30 cellular contexts compared by ENCODE assay signal in genomic region chr11:83608571-83608970, GRCh38.
"Had no signal": no experiment of that assay in that cellular context is flagged by ENCODE, and none has a peak within 500 bp of the region (broad histone marks: within the 10 kb centered on the region; RNA-seq: fewer than 3 reads in every experiment).

No MANE protein-coding gene starts in this region.

- H3K9me3 ChIP-seq: adrenal gland, breast epithelium had no signal

- H3K27me3 ChIP-seq: adrenal gland, body of pancreas, brain microvascular endothelial cell, breast epithelium had no signal

- DNase-seq: activated B cell treated with CpG ODN at 0.5 μM for 24 hours; activated CD4-positive, alpha-beta memory T cell treated with anti-CD3 and anti-CD28 coated beads for 36 hours; activated CD4-positive, alpha-beta T cell treated with anti-CD3 and anti-CD28 coated beads for 4 hours; activated CD4-positive, alpha-beta T cell treated with anti-CD3 and anti-CD28 coated beads, Interleukin-2, amount 10 ng/mL, durations not matched to agents 24 days and 14 days; activated CD4-positive, alpha-beta T cell treated with anti-CD3 and anti-CD28 coated beads, Interleukin-2, amount 50 U/mL, for 1 hour; activated CD4-positive, alpha-beta T cell treated with anti-CD3 and anti-CD28 coated beads, Interleukin-2, amount 50 U/mL, for 4 hours; activated CD4-positive, CD25-positive, alpha-beta regulatory T cell treated with anti-CD3 and anti-CD28 coated beads, Interleukin-2, amount 50 U/mL, for 72 hours; activated CD8-positive, alpha-beta memory T cell treated with anti-CD3 and anti-CD28 coated beads, Interleukin-2, amount 50 U/mL, for 4 hours; activated CD8-positive, alpha-beta T cell treated with anti-CD3 and anti-CD28 coated beads for 36 hours; activated effector memory CD4-positive, alpha-beta T cell treated with anti-CD3 and anti-CD28 coated beads, Interleukin-2, amount 50 U/mL, for 16 hours; activated gamma-delta T cell treated with Interleukin-2 at 50 U/mL for 16 hours; activated naive CD4-positive, alpha-beta T cell; activated naive CD4-positive, alpha-beta T cell treated with anti-CD3 and anti-CD28 coated beads for 36 hours; activated naive CD4-positive, alpha-beta T cell treated with anti-CD3 and anti-CD28 coated beads, Interleukin-2, amount 50 U/mL, for 16 hours; activated naive CD8-positive, alpha-beta T cell treated with anti-CD3 and anti-CD28 coated beads for 36 hours; activated T-cell treated with anti-CD3 and anti-CD28 coated beads for 4 hours; activated T-cell treated with anti-CD3 and anti-CD28 coated beads, Interleukin-2, amount 50 U/mL, for 1 hour; activated T-cell treated with anti-CD3 and anti-CD28 coated beads, Interleukin-2, amount 50 U/mL, for 4 hours; activated T-cell treated with anti-CD3 and anti-CD28 coated beads, Interleukin-2, amount 50 U/mL, for 72 hours; adrenal gland; amniotic stem cell; aorta; body of pancreas; brain microvascular endothelial cell; central memory CD4-positive, alpha-beta T cell; T-helper 1 cell; T-helper 2 cell; T-helper 9 cell had no signal

- H3K4me1 ChIP-seq: breast epithelium had no signal

- H3K27ac ChIP-seq: adrenal gland, body of pancreas, brain microvascular endothelial cell, breast epithelium, VCaP had no signal

- H3K4me3 ChIP-seq: adrenal gland, body of pancreas, breast epithelium had no signal

- H3K36me3 ChIP-seq: adrenal gland, brain microvascular endothelial cell, breast epithelium had no signal
